ENCODE assay signal across 38 cellular contexts in genomic region chr19:58047672-58048071, GRCh38. TPM values are rescaled to one million over a fixed set of nuclear protein-coding genes. Genes with fewer than 3 reads are reported as not detected.
"Had no signal": no experiment of that assay in that cellular context is flagged by ENCODE, and none has a peak within 500 bp of the region (broad histone marks: within the 10 kb centered on the region; RNA-seq: fewer than 3 reads in every experiment).

No MANE protein-coding gene starts in this region.

- H3K4me3 Mint-ChIP-seq: activated B cell treated with CpG ODN at 0.5 μM for 24 hours; activated CD4-positive, alpha-beta memory T cell treated with anti-CD3 and anti-CD28 coated beads for 36 hours; activated CD4-positive, alpha-beta T cell treated with anti-CD3 and anti-CD28 coated beads, Interleukin-2, amount 10 ng/mL, durations not matched to agents 24 days and 14 days; activated CD8-positive, alpha-beta T cell treated with anti-CD3 and anti-CD28 coated beads for 36 hours; activated naive CD4-positive, alpha-beta T cell treated with anti-CD3 and anti-CD28 coated beads for 36 hours; activated naive CD8-positive, alpha-beta T cell treated with anti-CD3 and anti-CD28 coated beads for 36 hours; activated T-cell treated with anti-CD3 and anti-CD28 coated beads, Interleukin-2, amount 50 U/mL, for 4 hours; activated T-cell treated with anti-CD3 and anti-CD28 coated beads, Interleukin-2, amount 50 U/mL, for 72 hours; activated T-helper 1 cell treated with anti-CD3 and anti-CD28 coated beads, Interleukin-12 subunit alpha, Interleukin-12 subunit beta, Interleukin-2, Interleukin-4 antibody, amounts not matched to agents 30 ng/mL and 10 ng/mL and 1 ng/mL, durations not matched to agents 14 hours and 24 hours and 36 hours; activated T-helper 17 cell treated with anti-CD3 and anti-CD28 coated beads, Interleukin-2, amount 50 U/mL, for 72 hours; T-helper 1 cell treated with Interleukin-12 subunit alpha and Interleukin-12 subunit beta and Interleukin-4 antibody, amounts not matched to agents 30 μg/mL and 1 μg/mL, for 36 hours; T-helper 2 cell treated with Interferon-gamma antibody and Interleukin-4, amounts not matched to agents 5 μg/mL and 100 μg/mL, for 36 hours had no signal

- H3K4me1 Mint-ChIP-seq: activated B cell treated with CpG ODN at 0.5 μM for 24 hours; activated CD4-positive, alpha-beta T cell treated with anti-CD3 and anti-CD28 coated beads, Interleukin-2, amount 10 ng/mL, durations not matched to agents 24 days and 14 days; activated naive CD8-positive, alpha-beta T cell treated with anti-CD3 and anti-CD28 coated beads for 36 hours; activated T-helper 17 cell treated with anti-CD3 and anti-CD28 coated beads, Interleukin-2, amount 50 U/mL, for 72 hours had no signal

- DNase-seq: activated B cell treated with CpG ODN at 0.5 μM for 24 hours; activated CD4-positive, alpha-beta memory T cell treated with anti-CD3 and anti-CD28 coated beads for 36 hours; activated CD4-positive, alpha-beta T cell treated with anti-CD3 and anti-CD28 coated beads for 4 hours; activated CD4-positive, alpha-beta T cell treated with anti-CD3 and anti-CD28 coated beads, Interleukin-2, amount 10 ng/mL, durations not matched to agents 24 days and 14 days; activated CD4-positive, alpha-beta T cell treated with anti-CD3 and anti-CD28 coated beads, Interleukin-2, amount 50 U/mL, for 1 hour; activated CD4-positive, alpha-beta T cell treated with anti-CD3 and anti-CD28 coated beads, Interleukin-2, amount 50 U/mL, for 4 hours; activated CD4-positive, CD25-positive, alpha-beta regulatory T cell treated with anti-CD3 and anti-CD28 coated beads, Interleukin-2, amount 50 U/mL, for 72 hours; activated CD8-positive, alpha-beta memory T cell treated with anti-CD3 and anti-CD28 coated beads, Interleukin-2, amount 50 U/mL, for 4 hours; activated CD8-positive, alpha-beta T cell treated with anti-CD3 and anti-CD28 coated beads for 36 hours; activated effector memory CD4-positive, alpha-beta T cell treated with anti-CD3 and anti-CD28 coated beads, Interleukin-2, amount 50 U/mL, for 16 hours; activated gamma-delta T cell treated with Interleukin-2 at 50 U/mL for 16 hours; activated naive CD4-positive, alpha-beta T cell; activated naive CD4-positive, alpha-beta T cell treated with anti-CD3 and anti-CD28 coated beads for 36 hours; activated naive CD4-positive, alpha-beta T cell treated with anti-CD3 and anti-CD28 coated beads, Interleukin-2, amount 50 U/mL, for 16 hours; activated naive CD8-positive, alpha-beta T cell treated with anti-CD3 and anti-CD28 coated beads for 36 hours; activated T-cell treated with anti-CD3 and anti-CD28 coated beads for 4 hours; activated T-cell treated with anti-CD3 and anti-CD28 coated beads, Interleukin-2, amount 50 U/mL, for 1 hour; activated T-cell treated with anti-CD3 and anti-CD28 coated beads, Interleukin-2, amount 50 U/mL, for 4 hours; activated T-cell treated with anti-CD3 and anti-CD28 coated beads, Interleukin-2, amount 50 U/mL, for 72 hours; adrenal gland; amniotic stem cell; aorta; body of pancreas; brain microvascular endothelial cell; central memory CD4-positive, alpha-beta T cell; T-helper 1 cell; T-helper 2 cell; T-helper 9 cell had no signal

- H3K27ac Mint-ChIP-seq: activated B cell treated with CpG ODN at 0.5 μM for 24 hours; activated CD4-positive, alpha-beta memory T cell treated with anti-CD3 and anti-CD28 coated beads for 36 hours; activated CD4-positive, alpha-beta T cell treated with anti-CD3 and anti-CD28 coated beads, Interleukin-2, amount 10 ng/mL, durations not matched to agents 24 days and 14 days; activated CD8-positive, alpha-beta T cell treated with anti-CD3 and anti-CD28 coated beads for 36 hours; activated naive CD4-positive, alpha-beta T cell treated with anti-CD3 and anti-CD28 coated beads for 36 hours; activated naive CD4-positive, alpha-beta T cell treated with anti-CD3 and anti-CD28 coated beads, Interleukin-2, amount 50 U/mL, for 72 hours; activated naive CD8-positive, alpha-beta T cell treated with anti-CD3 and anti-CD28 coated beads for 36 hours; activated T-cell treated with anti-CD3 and anti-CD28 coated beads, Interleukin-2, amount 50 U/mL, for 72 hours; activated T-helper 1 cell treated with anti-CD3 and anti-CD28 coated beads, Interleukin-12 subunit alpha, Interleukin-12 subunit beta, Interleukin-2, Interleukin-4 antibody, amounts not matched to agents 30 ng/mL and 10 ng/mL and 1 ng/mL, durations not matched to agents 14 hours and 24 hours and 36 hours; activated T-helper 17 cell treated with anti-CD3 and anti-CD28 coated beads, Interleukin-2, amount 50 U/mL, for 72 hours; T-helper 1 cell treated with Interleukin-12 subunit alpha and Interleukin-12 subunit beta and Interleukin-4 antibody, amounts not matched to agents 30 μg/mL and 1 μg/mL, for 36 hours; T-helper 2 cell treated with Interferon-gamma antibody and Interleukin-4, amounts not matched to agents 5 μg/mL and 100 μg/mL, for 36 hours had no signal

- H3K4me3 ChIP-seq: adrenal gland, body of pancreas, breast epithelium had no signal

- H3K4me1 ChIP-seq: adrenal gland, body of pancreas, breast epithelium had no signal

- H3K27me3 ChIP-seq: adrenal gland, body of pancreas, brain microvascular endothelial cell, breast epithelium had no signal

- H3K27ac ChIP-seq: adrenal gland, body of pancreas, brain microvascular endothelial cell, breast epithelium, VCaP had no signal

- ATAC-seq: activated CD8-positive, alpha-beta T cell treated with anti-CD3 and anti-CD28 coated beads for 36 hours; activated naive CD4-positive, alpha-beta T cell treated with anti-CD3 and anti-CD28 coated beads, Interleukin-2, amount 50 U/mL, for 72 hours; activated T-cell treated with anti-CD3 and anti-CD28 coated beads, Interleukin-2, amount 50 U/mL, for 4 hours; activated T-cell treated with anti-CD3 and anti-CD28 coated beads, Interleukin-2, amount 50 U/mL, for 72 hours; activated T-helper 17 cell treated with anti-CD3 and anti-CD28 coated beads, Interleukin-2, amount 50 U/mL, for 72 hours; body of pancreas had no signal

- H3K27me3 Mint-ChIP-seq: activated B cell treated with CpG ODN at 0.5 μM for 24 hours; activated CD4-positive, alpha-beta memory T cell treated with anti-CD3 and anti-CD28 coated beads for 36 hours; activated CD4-positive, alpha-beta T cell treated with anti-CD3 and anti-CD28 coated beads, Interleukin-2, amount 10 ng/mL, durations not matched to agents 24 days and 14 days; activated CD8-positive, alpha-beta T cell treated with anti-CD3 and anti-CD28 coated beads for 36 hours; activated T-helper 17 cell treated with anti-CD3 and anti-CD28 coated beads, Interleukin-2, amount 50 U/mL, for 72 hours had no signal

- H3K36me3 ChIP-seq: adrenal gland, brain microvascular endothelial cell, breast epithelium had no signal

RNA-seq across cellular contexts. Expression of gene ZNF135, which starts 11.4 kb away (rescaled TPM):
- total RNA-seq: activated CD4-positive, alpha-beta T cell treated with anti-CD3 and anti-CD28 coated beads, Interleukin-2, amount 10 ng/mL, durations not matched to agents 24 days and 14 days had no signal

RNA-seq across cellular contexts. Expression of gene ZSCAN1, which starts 13.8 kb away (rescaled TPM):
- total RNA-seq: activated B cell treated with CpG ODN at 0.5 μM for 24 hours; activated CD4-positive, alpha-beta memory T cell treated with anti-CD3 and anti-CD28 coated beads for 36 hours; activated CD4-positive, alpha-beta T cell treated with anti-CD3 and anti-CD28 coated beads, Interleukin-2, amount 10 ng/mL, durations not matched to agents 24 days and 14 days; activated CD8-positive, alpha-beta memory T cell treated with anti-CD3 and anti-CD28 coated beads for 36 hours; activated CD8-positive, alpha-beta T cell treated with anti-CD3 and anti-CD28 coated beads for 36 hours; activated naive CD4-positive, alpha-beta T cell treated with anti-CD3 and anti-CD28 coated beads for 36 hours; activated naive CD4-positive, alpha-beta T cell treated with anti-CD3 and anti-CD28 coated beads, Interleukin-2, amount 50 U/mL, for 72 hours; activated naive CD8-positive, alpha-beta T cell treated with anti-CD3 and anti-CD28 coated beads for 36 hours; activated T-cell treated with anti-CD3 and anti-CD28 coated beads, Interleukin-2, amount 50 U/mL, for 4 hours; activated T-cell treated with anti-CD3 and anti-CD28 coated beads, Interleukin-2, amount 50 U/mL, for 72 hours; activated T-helper 1 cell treated with anti-CD3 and anti-CD28 coated beads, Interleukin-12 subunit alpha, Interleukin-12 subunit beta, Interleukin-2, Interleukin-4 antibody, amounts not matched to agents 30 ng/mL and 10 ng/mL and 1 ng/mL, durations not matched to agents 14 hours and 24 hours and 36 hours; activated T-helper 17 cell treated with anti-CD3 and anti-CD28 coated beads, Interleukin-2, amount 50 U/mL, for 72 hours; aorta; astrocyte; body of pancreas; cardiac septum had no signal
